In the genomic region with DNA sequence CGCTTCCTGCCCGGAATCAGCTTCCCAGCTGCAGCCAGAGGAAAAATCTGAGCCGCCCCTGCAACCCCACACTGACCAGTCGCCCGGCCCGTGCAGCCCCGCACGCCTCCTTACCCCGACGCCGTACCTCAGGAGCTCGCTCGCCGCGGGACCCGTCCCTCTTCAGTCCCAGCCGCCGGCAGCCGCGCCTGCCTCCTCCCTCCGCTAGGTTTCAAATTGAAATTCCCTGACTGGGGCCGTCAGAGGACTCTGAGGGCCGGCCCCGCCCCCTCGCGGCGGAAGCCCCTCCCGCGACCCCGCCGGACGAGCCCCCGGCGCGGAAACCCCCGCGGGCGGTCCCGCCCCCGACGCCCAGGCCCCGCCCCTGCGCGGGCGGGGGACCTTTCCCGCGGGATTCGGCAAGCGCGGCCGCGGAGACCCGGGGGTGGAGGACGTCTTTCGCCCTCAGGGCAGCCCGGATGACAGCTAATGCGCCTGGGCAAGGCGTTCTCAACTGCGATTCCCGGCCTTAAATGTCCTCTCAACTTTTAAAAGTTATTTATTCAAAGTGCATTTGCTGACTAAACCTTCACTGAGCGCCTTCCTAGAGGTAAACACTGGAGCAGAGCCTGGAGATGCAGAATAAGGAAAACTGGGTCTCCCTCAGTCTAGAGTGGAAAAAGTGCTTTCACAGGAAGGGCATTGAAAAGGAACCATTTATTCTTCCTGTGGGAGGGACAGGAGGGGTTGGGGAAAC, we compare ENCODE assay signal across 8 cellular contexts. TPM values are rescaled to one million over a fixed set of nuclear protein-coding genes. Genes with fewer than 3 reads are reported as not detected.
DNase-seq lines count a peak whose midpoint lies in the region; ATAC-seq and TF ChIP-seq lines count a peak whose summit lies in the region.

A gene (minus strand): TSS at position 218 of the 736 bp plus-strand sequence. CDS start 106,760 bp downstream, outside the sequence.

- TF ChIP-seq CTCF in adrenal gland (IDR thresholded peaks at IDR 0.05): peak in 5 of 6 experiments; percentile 15 to 67 (median 44)
- TF ChIP-seq CTCF in heart right ventricle (IDR thresholded peaks at IDR 0.05): peak; percentile 14 to 46 (median 30)
- peak; percentile 42 for TF ChIP-seq CTCF in progenitor cell of endocrine pancreas (IDR thresholded peaks at IDR 0.05; ENCODE audit: unreplicated experiment)
- peak; percentile 29 for TF ChIP-seq CTCF in upper lobe of right lung (IDR thresholded peaks at IDR 0.05)

- intact Hi-C loops in adrenal gland (cut with DNase I) (no loop called here), heart right ventricle (cut with DNase I) (loop anchor here in 6 of 10 donors (2.0 to 10.0 kb wide), 9 partner anchors 46 to 176 kb away; no protein-coding TSS in a partner anchor), upper lobe of right lung (cut with DNase I) (no loop called here)

- H3K27me3 Mint-ChIP-seq in progenitor cell of endocrine pancreas: peaks cover 20% of the 10 kb centered on the region

- H3K36me3 ChIP-seq in adrenal gland (replicated peaks in 1 of 2): no peaks in the 10 kb centered on the region
- no peaks in the 10 kb centered on the region for H3K36me3 ChIP-seq in heart right ventricle
- no peaks in the 10 kb centered on the region for H3K36me3 ChIP-seq in upper lobe of right lung

- DNase-seq in Daoy (ENCODE audit: low read depth) (peak; percentile 88), KG1 (lab: John Stamatoyannopoulos, UW) (peak; percentile 74), T-helper 1 cell (peak; percentile 66 to 78 (median 75)), adrenal gland (peak; percentile 87 to 94 (median 91)), heart right ventricle (peak; percentile 87 to 91), progenitor cell of endocrine pancreas (ENCODE audit: low spot score, unreplicated experiment) (peak; percentile 91), upper lobe of right lung (peak; percentile 94)

- H3K27ac ChIP-seq in adrenal gland (peak within 1 kb of the TSS; percentile 76 to 94 (median 83)), heart right ventricle (peak within 1 kb of the TSS; percentile 56 to 94 (median 90)), upper lobe of right lung (peak within 1 kb of the TSS; percentile 86)

- no peaks in the 10 kb centered on the region for H3K9me3 ChIP-seq in adrenal gland (replicated peaks in 1 of 3)
- H3K9me3 ChIP-seq in heart right ventricle: no peaks in the 10 kb centered on the region
- H3K9me3 ChIP-seq in upper lobe of right lung: no peaks in the 10 kb centered on the region

- H3K4me3 Mint-ChIP-seq in progenitor cell of endocrine pancreas (ENCODE audit: low read depth): peak within 1 kb of the TSS; percentile 85

- peaks cover 4 to 6% of the 10 kb centered on the region in 2 donors for H3K4me1 ChIP-seq in adrenal gland (replicated peaks in 1 of 2)
- H3K4me1 ChIP-seq in heart right ventricle: peaks cover 0 to 36% (median 19%) of the 10 kb centered on the region in 9 donors
- H3K4me1 ChIP-seq in upper lobe of right lung: peaks cover 15% of the 10 kb centered on the region

- peak within 1 kb of the TSS; percentile 91 for H3K27ac Mint-ChIP-seq in progenitor cell of endocrine pancreas

- WGBS in adrenal gland, 4 donors: 0 to 1% (median 0%) methylated on average over 7 to 61 of the region's 61 CpGs
- 0 to 1% methylated on average over 55 to 61 of the region's 61 CpGs for WGBS in heart right ventricle, 2 donors

- no peaks in the 10 kb centered on the region for H3K9me3 Mint-ChIP-seq in progenitor cell of endocrine pancreas (ENCODE audit: low read depth)

- peak; percentile 79 for ATAC-seq in GM21717 (IDR thresholded peaks at IDR 0.05; ENCODE audit: unreplicated experiment)
- peak; percentile 92 to 98 (median 96) for ATAC-seq in heart right ventricle
- ATAC-seq in upper lobe of right lung: peak; percentile 99

- H3K4me3 ChIP-seq in adrenal gland: peak within 1 kb of the TSS; percentile 51 to 100 (median 84)
- H3K4me3 ChIP-seq in heart right ventricle: peak within 1 kb of the TSS; percentile 77 to 97 (median 91)
- peak within 1 kb of the TSS; percentile 92 for H3K4me3 ChIP-seq in upper lobe of right lung

- H3K27me3 ChIP-seq in adrenal gland (no peaks in the 10 kb centered on the region), heart right ventricle (no peaks in the 10 kb centered on the region), upper lobe of right lung (no peaks in the 10 kb centered on the region)

- peaks cover 17% of the 10 kb centered on the region for H3K4me1 Mint-ChIP-seq in progenitor cell of endocrine pancreas (ENCODE audit: low read depth)

- TF ChIP-seq POLR2A in adrenal gland (IDR thresholded peaks at IDR 0.05): peak; percentile 76 to 95

- H3K36me3 Mint-ChIP-seq in progenitor cell of endocrine pancreas (ENCODE audit: insufficient read depth): peaks cover under 1% of the 10 kb centered on the region

RNA-seq across cellular contexts. Expression of the gene that starts here (rescaled TPM):
- total RNA-seq in Daoy (2014; rRNA removed; shearing (Covaris generic)): 14.1 and 27.2 TPM in 2 replicates
- 100 to 1,000 TPM in 1 of 8 donors, 10 to 100 TPM in 7; 50.6 to 101 (median 90.1) TPM for total RNA-seq in adrenal gland
- 10 to 100 TPM; 30.6 to 80.1 (median 47.9) TPM for polyA plus RNA-seq in adrenal gland
- 10 to 100 TPM; 46.1 to 98.6 (median 55.7) TPM for total RNA-seq in heart right ventricle
- 10 to 100 TPM; 18.0 to 54.8 TPM for polyA plus RNA-seq in heart right ventricle
- total RNA-seq in progenitor cell of endocrine pancreas: 61.6 and 62.7 TPM in 2 replicates
- 174 TPM for total RNA-seq in upper lobe of right lung

Comparison
In these comparisons a context has a peak if more than half of its experiments do, and no peak if none do; other contexts are left out.
1. Peak in every context shown above with its lines: DNase-seq, ATAC-seq, H3K4me3 ChIP-seq and H3K27ac ChIP-seq.
2. intact Hi-C loops: an anchor here in heart right ventricle (2.0 to 10.0 kb wide); none called in adrenal gland and upper lobe of right lung.